In the genomic region with DNA sequence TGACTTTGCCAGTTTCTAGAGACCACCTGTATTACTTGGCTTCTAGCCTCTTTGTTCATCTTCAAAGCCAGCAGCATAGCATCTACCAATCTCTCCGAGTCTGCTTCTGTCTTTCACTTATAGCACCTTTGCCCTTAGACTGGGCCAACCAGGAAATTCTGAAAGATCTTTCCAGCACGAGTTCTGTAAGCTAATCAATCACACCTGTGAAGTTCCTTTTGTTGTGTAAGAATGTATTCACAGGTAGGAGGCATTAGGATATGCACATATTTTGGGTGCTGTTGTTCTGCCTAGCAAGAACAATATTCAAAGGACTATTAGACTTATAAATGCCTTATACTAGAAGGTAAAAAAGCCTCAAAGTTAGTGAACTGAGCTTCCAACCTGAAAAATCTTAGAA, we compare ENCODE assay signal across 23 cellular contexts.
A peak's percentile ranks its signal among the peaks of the same experiment; 100 is the strongest.
DNase-seq lines count a peak whose midpoint lies in the region; ATAC-seq, FAIRE-seq and TF ChIP-seq lines count a peak whose summit lies in the region.
"Had no signal": no experiment of that assay in that cellular context is flagged by ENCODE, and none has a peak within 500 bp of the region (broad histone marks: within the 10 kb centered on the region; RNA-seq: fewer than 3 reads in every experiment).

No MANE protein-coding gene starts in this region.

- peaks cover 0 to 6% (median 3%) of the 10 kb centered on the region in 4 experiments; a peak in 3 of 7 replicates for H3K4me1 ChIP-seq in H1 (replicated peaks in 1 of 4; ENCODE audit: control insufficient read depth in 3 of 4, insufficient read depth in 4 of 4, low read length in 3 of 4)
- H3K4me1 ChIP-seq in iPS-20b (ENCODE audit: insufficient read depth, low read length) = peaks cover 13% of the 10 kb centered on the region; the same call in 1 of the 2 replicates
- no peaks in the 10 kb centered on the region for H3K4me1 ChIP-seq in small intestine (ENCODE audit: control insufficient read depth in 2 of 2, insufficient read depth in 1 of 2, low read depth in 1 of 2, low read length in 1 of 2)
- H3K4me1 ChIP-seq in naive thymus-derived CD4-positive, alpha-beta T cell (ENCODE audit: control insufficient read depth in 2 of 2, insufficient read depth in 2 of 2, low read length in 2 of 2) = no peaks in the 10 kb centered on the region

- H3K79me1 ChIP-seq in H1 (ENCODE audit: low read depth, low read length) = no peaks in the 10 kb centered on the region

- POLR2A ChIA-PET in H1 (lab: Charles Lee; ENCODE audit: partially characterized antibody) = no interaction called here
- POLR2A ChIA-PET in naive thymus-derived CD4-positive, alpha-beta T cell (lab: Charles Lee) = no interaction called here

- no peak for TF ChIP-seq CTCF in H1 (IDR thresholded peaks at IDR 0.05; ENCODE audit: control extremely low read depth in 1 of 3, insufficient read depth in 1 of 3, low read depth in 1 of 3, low read length in 3 of 3)

- no peak overlapping the region for H2BK15ac ChIP-seq in H1 (ENCODE audit: low read length)

- H3K27me3 ChIP-seq in H7 (ENCODE audit: control insufficient read depth, insufficient read depth, low read length) = no peaks in the 10 kb centered on the region
- no peaks in the 10 kb centered on the region for H3K27me3 ChIP-seq in H1 (replicated peaks in 1 of 4; ENCODE audit: control insufficient read depth in 3 of 4, extremely low read depth in 1 of 4, insufficient read depth in 3 of 4, low read length in 3 of 4)
- H3K27me3 ChIP-seq in iPS-20b (ENCODE audit: insufficient read depth, low read length) = no peaks in the 10 kb centered on the region
- no peaks in the 10 kb centered on the region for H3K27me3 ChIP-seq in small intestine (ENCODE audit: control insufficient read depth in 2 of 2, insufficient read depth in 2 of 2, low read length in 2 of 2)
- no peaks in the 10 kb centered on the region for H3K27me3 ChIP-seq in naive thymus-derived CD4-positive, alpha-beta T cell (ENCODE audit: control insufficient read depth in 2 of 2, insufficient read depth in 2 of 2, low read length in 2 of 2)
- H3K27me3 ChIP-seq: MG63 had no signal

- H4K5ac ChIP-seq in H1 (ENCODE audit: insufficient read length, low read depth, low read length) = no peak overlapping the region

- H3K4me3 ChIP-seq in H7 (ENCODE audit: insufficient read depth, low read depth, low read length) (no peak overlapping the region), H1 (ENCODE audit: extremely low read depth in 1 of 4, insufficient read depth in 2 of 4, low read depth in 3 of 4, low read length in 4 of 4) (peak overlapping the region in 1 of 4 experiments; percentile 26; a peak in 2 of 8 replicates), iPS-20b (ENCODE audit: low read length) (peak overlapping the region; percentile 2; the same call in 1 of the 2 replicates), small intestine (ENCODE audit: low read depth in 1 of 2, low read length in 2 of 2) (no peak overlapping the region)
- H3K4me3 ChIP-seq in naive thymus-derived CD4-positive, alpha-beta T cell (ENCODE audit: low read length) = no peak overlapping the region
- H3K4me3 ChIP-seq: GM23248, MG63 had no signal

- no peak overlapping the region for H2AK5ac ChIP-seq in H1 (ENCODE audit: low read depth, low read length)

- no peak overlapping the region for H4K91ac ChIP-seq in H1 (replicated peaks; ENCODE audit: insufficient read length, low read length)

- H3K56ac ChIP-seq in H1 (replicated peaks; ENCODE audit: insufficient read length, low read depth, low read length) = no peak overlapping the region

- H3K18ac ChIP-seq in H1 (ENCODE audit: extremely low read depth, low read length) = no peak overlapping the region

- no peaks in the 10 kb centered on the region for H3K23me2 ChIP-seq in H1 (ENCODE audit: low read depth, low read length)

- H3K36me3 ChIP-seq in H7 (replicated peaks; ENCODE audit: control insufficient read depth, insufficient read depth, low read length) (no peaks in the 10 kb centered on the region), H1 (ENCODE audit: control insufficient read depth in 2 of 4, insufficient read depth in 4 of 4, low read length in 3 of 4) (no peaks in the 10 kb centered on the region), iPS-20b (ENCODE audit: insufficient read depth, low read depth, low read length) (no peaks in the 10 kb centered on the region), small intestine (ENCODE audit: control insufficient read depth in 2 of 2, insufficient read depth in 2 of 2, low read length in 2 of 2) (no peaks in the 10 kb centered on the region)
- H3K36me3 ChIP-seq in naive thymus-derived CD4-positive, alpha-beta T cell (ENCODE audit: control insufficient read depth in 2 of 3, insufficient read depth in 3 of 3, low read length in 3 of 3) = no peaks in the 10 kb centered on the region
- H3K36me3 ChIP-seq: MG63 had no signal

- H3K36me3 Mint-ChIP-seq in naive thymus-derived CD4-positive, alpha-beta T cell = no peaks in the 10 kb centered on the region
- H3K36me3 Mint-ChIP-seq: CD4-positive, CD25-positive, alpha-beta regulatory T cell had no signal

- H2BK5ac ChIP-seq in H1 (ENCODE audit: low read depth, low read length) = no peak overlapping the region

- no peak overlapping the region for H3K4me3 Mint-ChIP-seq in naive thymus-derived CD4-positive, alpha-beta T cell
- H3K4me3 Mint-ChIP-seq: CD4-positive, CD25-positive, alpha-beta regulatory T cell had no signal

- FAIRE-seq in H1 (lab: Jason Lieb, UNC) (peak; percentile 39), small intestine (lab: Jason Lieb, UNC) (no peak)
- FAIRE-seq: D721Med, HTR-8/SVneo had no signal

- no peaks in the 10 kb centered on the region for H4K20me1 ChIP-seq in H1 (replicated peaks in 1 of 2; ENCODE audit: control insufficient read depth in 1 of 2, insufficient read depth in 2 of 2, low read length in 2 of 2)

- TF ChIP-seq RAD21 in H1 (IDR thresholded peaks at IDR 0.05 in 1 of 2, conservative IDR thresholded peaks at IDR 0.05 in 1 of 2; ENCODE audit: low read depth in 2 of 2, low read length in 2 of 2) = no peak

- H3K4me2 ChIP-seq in H1 (ENCODE audit: insufficient read depth in 1 of 2, low read depth in 2 of 2, low read length in 2 of 2) = peak overlapping the region; percentile 7 to 45; a peak in 2 of 4 replicates
- H3K4me2 ChIP-seq: SK-N-SH had no signal

- H3K23ac ChIP-seq in H1 (ENCODE audit: insufficient read length) = no peak overlapping the region

- H3K4me1 Mint-ChIP-seq in naive thymus-derived CD4-positive, alpha-beta T cell = peaks cover 0 to 2% (median 0%) of the 10 kb centered on the region in 7 donors
- H3K4me1 Mint-ChIP-seq: CD4-positive, CD25-positive, alpha-beta regulatory T cell had no signal

- H3K14ac ChIP-seq in H1 (ENCODE audit: insufficient read length) = no peak overlapping the region

- H2BK120ac ChIP-seq in H1 (replicated peaks; ENCODE audit: low read depth, low read length) = no peak overlapping the region

- no peak for TF ChIP-seq POLR2A in H1 (IDR thresholded peaks at IDR 0.05; ENCODE audit: control extremely low read depth in 1 of 2, low read depth in 2 of 2, low read length in 2 of 2)

- H3K27me3 Mint-ChIP-seq in naive thymus-derived CD4-positive, alpha-beta T cell = no peaks in the 10 kb centered on the region
- H3K27me3 Mint-ChIP-seq: CD4-positive, CD25-positive, alpha-beta regulatory T cell had no signal

- intact Hi-C loops in naive thymus-derived CD4-positive, alpha-beta T cell (cut with micrococcal nuclease) = no loop called here

- H2BK12ac ChIP-seq in H1 (ENCODE audit: low read depth, low read length) = no peak overlapping the region

- H3K27ac Mint-ChIP-seq in naive thymus-derived CD4-positive, alpha-beta T cell = no peak overlapping the region
- H3K27ac Mint-ChIP-seq: CD4-positive, CD25-positive, alpha-beta regulatory T cell had no signal

- H3K9me3 ChIP-seq in H1 (ENCODE audit: insufficient read depth in 2 of 2, low read depth in 1 of 2, low read length in 1 of 2) (no peaks in the 10 kb centered on the region), iPS-20b (ENCODE audit: insufficient read depth, low read depth, low read length) (no peaks in the 10 kb centered on the region), small intestine (ENCODE audit: control insufficient read depth, low read depth) (no peaks in the 10 kb centered on the region)
- H3K9me3 ChIP-seq in naive thymus-derived CD4-positive, alpha-beta T cell (ENCODE audit: control insufficient read depth in 2 of 3, low read length in 3 of 3) = peaks cover 0 to 6% (median 0%) of the 10 kb centered on the region in 3 experiments
- H3K9me3 ChIP-seq: SK-N-SH had no signal

- no peaks in the 10 kb centered on the region for H3K79me2 ChIP-seq in H1 (ENCODE audit: control insufficient read depth in 1 of 2, insufficient read depth in 2 of 2, low read length in 2 of 2)

- DNase-seq in H7 (peak; percentile 22), H1 (ENCODE audit: low read depth in 1 of 2, low spot score in 2 of 2) (no peak), small intestine (peak; percentile 56)
- DNase-seq in naive thymus-derived CD4-positive, alpha-beta T cell = no peak
- DNase-seq: CD4-positive, CD25-positive, alpha-beta regulatory T cell; GM23248; IMR-90; KG1; MG63; NCI-H1105 treated with DMSO at 0.1 percent for 48 hours; NCI-H146; NCI-H1930; NCI-H2107; NCI-H524; NCI-H774; NK-92 treated with Interleukin-12 subunit alpha and Interleukin-12 subunit beta, amount 100 ng/mL, for 24 hours; PC-3; SK-N-SH had no signal

- H2AFZ ChIP-seq in H1 (ENCODE audit: low read length) = no peak overlapping the region
- H2AFZ ChIP-seq: GM23248 had no signal

- H3K9ac ChIP-seq in H1 (replicated peaks in 1 of 4; ENCODE audit: extremely low read depth in 1 of 4, low read depth in 3 of 4, low read length in 3 of 4) = no peak overlapping the region
- H3K9ac ChIP-seq in iPS-20b (ENCODE audit: low read depth, low read length) = no peak overlapping the region
- H3K9ac ChIP-seq: GM23248, SK-N-SH had no signal

- TF ChIP-seq EP300 in H1 (IDR thresholded peaks at IDR 0.05; ENCODE audit: borderline replicate concordance in 1 of 2, low read depth in 2 of 2, low read length in 2 of 2) = no peak; a peak in 1 of 3 replicates

- H3K4ac ChIP-seq in H1 (replicated peaks; ENCODE audit: insufficient read length, low read depth, low read length) = no peak overlapping the region

- peaks cover 0 to 20% (median 11%) of the 10 kb centered on the region in 11 donors for H3K9me3 Mint-ChIP-seq in naive thymus-derived CD4-positive, alpha-beta T cell

- no peak overlapping the region for H2BK20ac ChIP-seq in H1 (ENCODE audit: low read length)

- 3% methylated on average over 2 of the region's 2 CpGs; no CpG with 5 or more reads in 1 of the 2 experiments for WGBS in H1 (ENCODE audit: extremely low coverage in 1 of 2, insufficient coverage in 1 of 2, insufficient read length in 1 of 2, insufficient replicate concordance in 2 of 2, low coverage in 1 of 2, low lambda C conversion rate in 2 of 2, missing lambda C conversion rate in 1 of 2), 2 experiments
- WGBS in small intestine, 3 donors = 1 to 11% (median 3%) methylated on average over 2 of the region's 2 CpGs

- CTCF ChIA-PET in H1 (lab: Charles Lee; ENCODE audit: partially characterized antibody) = no interaction called here
- CTCF ChIA-PET in naive thymus-derived CD4-positive, alpha-beta T cell (lab: Charles Lee) = no interaction called here

- H4K8ac ChIP-seq in H1 (ENCODE audit: extremely low read depth, insufficient read depth, low read length) = no peak overlapping the region

- ATAC-seq in HG03520 (IDR thresholded peaks at IDR 0.05; ENCODE audit: unreplicated experiment) = no peak
- no peak for ATAC-seq in naive thymus-derived CD4-positive, alpha-beta T cell
- no peak for ATAC-seq in GM21576 (IDR thresholded peaks at IDR 0.05; ENCODE audit: unreplicated experiment)
- ATAC-seq: PC-3 had no signal

- H3K27ac ChIP-seq in H1 (ENCODE audit: low read depth, low read length) (no peak overlapping the region; the same call in 1 of the 2 replicates), iPS-20b (ENCODE audit: low read length) (no peak overlapping the region), small intestine (ENCODE audit: low read depth in 1 of 2, low read length in 1 of 2) (no peak overlapping the region)
- no peak overlapping the region for H3K27ac ChIP-seq in naive thymus-derived CD4-positive, alpha-beta T cell (ENCODE audit: low read depth, low read length)
- H3K27ac ChIP-seq: GM23248 had no signal

Comparison
In these comparisons a context has a peak if more than half of its experiments do, and no peak if none do; other contexts are left out.
1. DNase-seq: peak in H7 (single experiment) and small intestine (single experiment); none in H1 (0 of 2) and naive thymus-derived CD4-positive, alpha-beta T cell (0 of 9).